In genomic region chr9:85804993-85805788, GRCh38 we compare ENCODE assay signal across 8 cellular contexts.
DNase-seq lines count a peak whose midpoint lies in the region; ATAC-seq and TF ChIP-seq lines count a peak whose summit lies in the region.
"Not testable (repeated sequence)": the region's sequence is repeated elsewhere in the genome, so short reads cannot be mapped to it uniquely, and the experiment has no call there.

No MANE protein-coding gene starts in this region.

- H3K9me3 Mint-ChIP-seq in IgD-negative memory B cell; naive thymus-derived CD8-positive, alpha-beta T cell; stimulated activated effector memory CD8-positive, alpha-beta T cell treated with anti-CD3 and anti-CD28 coated beads, Interleukin-12 subunit alpha, Interleukin-12 subunit beta, amount 100 ng/mL, for 72 hours: not testable (repeated sequence)

- H3K9me3 ChIP-seq in Peyer's patch, result not testable (repeated sequence)

- peak; percentile 83 for ATAC-seq in GM21717 (IDR thresholded peaks at IDR 0.05; ENCODE audit: unreplicated experiment)
- peak; percentile 76 for ATAC-seq in naive thymus-derived CD8-positive, alpha-beta T cell
- peak; percentile 84 for ATAC-seq in stimulated activated effector memory CD8-positive, alpha-beta T cell treated with anti-CD3 and anti-CD28 coated beads, Interleukin-12 subunit alpha, Interleukin-12 subunit beta, amount 100 ng/mL, for 72 hours

- peak overlapping the region; percentile 89 to 94 (median 92) for H3K27ac ChIP-seq in Peyer's patch

- peak overlapping the region in 3 of 4 donors; percentile 81 to 98 (median 90) for H3K4me3 Mint-ChIP-seq in IgD-negative memory B cell
- not testable (repeated sequence) for H3K4me3 Mint-ChIP-seq in naive thymus-derived CD8-positive, alpha-beta T cell; stimulated activated effector memory CD8-positive, alpha-beta T cell treated with anti-CD3 and anti-CD28 coated beads, Interleukin-12 subunit alpha, Interleukin-12 subunit beta, amount 100 ng/mL, for 72 hours

- H3K27ac Mint-ChIP-seq in IgD-negative memory B cell, result peak overlapping the region in 2 of 3 donors; percentile 90 to 94
- H3K27ac Mint-ChIP-seq in naive thymus-derived CD8-positive, alpha-beta T cell, result peak overlapping the region in 2 of 10 donors; percentile 82 to 91
- not testable (repeated sequence) for H3K27ac Mint-ChIP-seq in stimulated activated effector memory CD8-positive, alpha-beta T cell treated with anti-CD3 and anti-CD28 coated beads, Interleukin-12 subunit alpha, Interleukin-12 subunit beta, amount 100 ng/mL, for 72 hours

- H3K27me3 ChIP-seq in Peyer's patch, result not testable (repeated sequence)

- POLR2A ChIA-PET in naive thymus-derived CD8-positive, alpha-beta T cell (lab: Charles Lee), result not testable (repeated sequence)

- H3K27me3 Mint-ChIP-seq in IgD-negative memory B cell; naive thymus-derived CD8-positive, alpha-beta T cell: not testable (repeated sequence)

- not testable (repeated sequence) for H3K4me1 Mint-ChIP-seq in IgD-negative memory B cell; stimulated activated effector memory CD8-positive, alpha-beta T cell treated with anti-CD3 and anti-CD28 coated beads, Interleukin-12 subunit alpha, Interleukin-12 subunit beta, amount 100 ng/mL, for 72 hours
- H3K4me1 Mint-ChIP-seq in naive thymus-derived CD8-positive, alpha-beta T cell, result peaks cover 9 to 25% (median 15%) of the 10 kb centered on the region in 4 donors

- H3K36me3 ChIP-seq in Peyer's patch, result not testable (repeated sequence)

- not testable (repeated sequence) for H3K36me3 Mint-ChIP-seq in IgD-negative memory B cell
- peaks cover 0 to 21% (median 10%) of the 10 kb centered on the region in 3 donors for H3K36me3 Mint-ChIP-seq in naive thymus-derived CD8-positive, alpha-beta T cell
- peaks cover 20% of the 10 kb centered on the region for H3K36me3 Mint-ChIP-seq in stimulated activated effector memory CD8-positive, alpha-beta T cell treated with anti-CD3 and anti-CD28 coated beads, Interleukin-12 subunit alpha, Interleukin-12 subunit beta, amount 100 ng/mL, for 72 hours

- not testable (repeated sequence) for H3K4me1 ChIP-seq in Peyer's patch

- peak in 2 of 6 experiments; percentile 14 to 29 for TF ChIP-seq CTCF in Peyer's patch (IDR thresholded peaks at IDR 0.05)
- TF ChIP-seq CTCF in fibroblast of pulmonary artery (IDR thresholded peaks at IDR 0.05; ENCODE audit: low read length, missing control alignments), result not testable (repeated sequence)

- peak; percentile 26 for DNase-seq in DMS79 treated with DMSO at 0.1 percent for 48 hours (lab: John Stamatoyannopoulos, UW)
- peak; percentile 80 to 92 (median 87) for DNase-seq in Peyer's patch
- peak; percentile 48 to 61 for DNase-seq in activated T-helper 1 cell treated with anti-CD3 and anti-CD28 coated beads, Interleukin-2, amount 50 U/mL, for 16 hours (ENCODE audit: low read depth in 1 of 2, low spot score in 1 of 2)
- DNase-seq in fibroblast of pulmonary artery (ENCODE audit: low read depth), result peak; percentile 68
- peak; percentile 62 to 89 (median 78) for DNase-seq in naive thymus-derived CD8-positive, alpha-beta T cell
- DNase-seq in stimulated activated effector memory CD8-positive, alpha-beta T cell treated with anti-CD3 and anti-CD28 coated beads, Interleukin-12 subunit alpha, Interleukin-12 subunit beta, amount 100 ng/mL, for 72 hours (ENCODE audit: low spot score in 2 of 2), result peak; percentile 60 to 86

- not testable (repeated sequence) for TF ChIP-seq POLR2A in Peyer's patch (IDR thresholded peaks at IDR 0.05)

- H3K4me3 ChIP-seq in Peyer's patch, result peak overlapping the region; percentile 69 to 99 (median 78)
- peak overlapping the region; percentile 68 for H3K4me3 ChIP-seq in fibroblast of pulmonary artery (replicated peaks; ENCODE audit: low read depth, low read length)

Comparison
In these comparisons a context has a peak if more than half of its experiments do, and no peak if none do; other contexts are left out.
1. Peak in every context shown above with its lines: DNase-seq, ATAC-seq, H3K4me3 ChIP-seq and H3K27ac ChIP-seq.
2. DNase-seq: peak in every context shown above with its lines; median percentile 87 in Peyer's patch; 78 in naive thymus-derived CD8-positive, alpha-beta T cell; 73 in stimulated activated effector memory CD8-positive, alpha-beta T cell treated with anti-CD3 and anti-CD28 coated beads, Interleukin-12 subunit alpha, Interleukin-12 subunit beta, amount 100 ng/mL, for 72 hours; 68 in fibroblast of pulmonary artery; 54 in activated T-helper 1 cell treated with anti-CD3 and anti-CD28 coated beads, Interleukin-2, amount 50 U/mL, for 16 hours; 26 in DMS79 treated with DMSO at 0.1 percent for 48 hours.